In genomic region chr9:79623799-79624721, GRCh38 we compare ENCODE assay signal across 7 cellular contexts. TPM values are rescaled to one million over a fixed set of nuclear protein-coding genes. Genes with fewer than 3 reads are reported as not detected.
DNase-seq lines count a peak whose midpoint lies in the region; ATAC-seq, FAIRE-seq and TF ChIP-seq lines count a peak whose summit lies in the region.

No MANE protein-coding gene starts in this region.

- no peaks in the 10 kb centered on the region for H3K27me3 ChIP-seq in heart right ventricle

- CTCF ChIA-PET in activated CD8-positive, alpha-beta T cell treated with anti-CD3 and anti-CD28 coated beads for 36 hours (lab: Charles Lee), result interaction anchor here (0.8 to 1.3 kb wide), 4 partner anchors 10 to 52 kb away, joined by 3 to 4 read pairs (median 3); partner anchors contain the start of gene TLE4

- POLR2A ChIA-PET in activated CD8-positive, alpha-beta T cell treated with anti-CD3 and anti-CD28 coated beads for 36 hours (lab: Charles Lee), result interaction anchor here (0.7 to 2.8 kb wide), 6 partner anchors 9 to 52 kb away, joined by 3 to 11 read pairs (median 4); partner anchors contain the start of gene TLE4

- peak overlapping the region; percentile 89 for H3K27ac Mint-ChIP-seq in activated CD8-positive, alpha-beta T cell treated with anti-CD3 and anti-CD28 coated beads for 36 hours

- peaks cover 24% of the 10 kb centered on the region for H3K36me3 Mint-ChIP-seq in activated CD8-positive, alpha-beta T cell treated with anti-CD3 and anti-CD28 coated beads for 36 hours (ENCODE audit: low read depth)

- H3K9me3 ChIP-seq in heart right ventricle, result no peaks in the 10 kb centered on the region

- H3K4me3 ChIP-seq in heart right ventricle, result peak overlapping the region in 1 of 10 donors; percentile 13

- DNase-seq in GM18507 (ENCODE audit: extremely low spot score, insufficient read length, low read depth) (peak; percentile 40), HuH-7.5 (ENCODE audit: low spot score) (peak; percentile 10), heart right ventricle (peak; percentile 19 to 49), dedifferentiated amniotic fluid mesenchymal stem cell (ENCODE audit: extremely low spot score) (no peak)
- DNase-seq in activated CD8-positive, alpha-beta T cell treated with anti-CD3 and anti-CD28 coated beads for 36 hours, result peak; percentile 78
- DNase-seq in stimulated activated CD8-positive, alpha-beta memory T cell treated with anti-CD3 and anti-CD28 coated beads, Interleukin-12 subunit alpha, Interleukin-12 subunit beta, amount 100 ng/mL, for 24 hours (ENCODE audit: extremely low read depth), result peak; percentile 12

- no peak for TF ChIP-seq CTCF in activated CD8-positive, alpha-beta T cell treated with anti-CD3 and anti-CD28 coated beads for 36 hours (IDR thresholded peaks at IDR 0.05)
- no peak for TF ChIP-seq CTCF in heart right ventricle (IDR thresholded peaks at IDR 0.05)

- WGBS in heart right ventricle, 2 donors, result 62 to 71% methylated on average over 6 of the region's 6 CpGs

- no peaks in the 10 kb centered on the region for H3K36me3 ChIP-seq in heart right ventricle

- intact Hi-C loops in activated CD8-positive, alpha-beta T cell treated with anti-CD3 and anti-CD28 coated beads for 36 hours (cut with micrococcal nuclease), result loop anchor here (2.0 kb wide), 1 partner anchor 51 kb away; no protein-coding TSS in a partner anchor
- intact Hi-C loops in heart right ventricle (cut with DNase I), result loop anchor here in 2 of 10 donors (5.0 kb wide), 2 partner anchors 42 to 47 kb away; no protein-coding TSS in a partner anchor

- peak; percentile 93 for FAIRE-seq in GM18507 (lab: Jason Lieb, UNC)

- peak overlapping the region in 8 of 10 donors; percentile 5 to 76 (median 30) for H3K27ac ChIP-seq in heart right ventricle

- H3K9me3 Mint-ChIP-seq in activated CD8-positive, alpha-beta T cell treated with anti-CD3 and anti-CD28 coated beads for 36 hours, result peaks cover 9% of the 10 kb centered on the region

- peaks cover 74% of the 10 kb centered on the region for H3K4me1 Mint-ChIP-seq in activated CD8-positive, alpha-beta T cell treated with anti-CD3 and anti-CD28 coated beads for 36 hours (ENCODE audit: low read depth)

- ATAC-seq in GM21723 (IDR thresholded peaks at IDR 0.05; ENCODE audit: unreplicated experiment) (peak; percentile 90), heart right ventricle (peak; percentile 59 to 91 (median 88))
- ATAC-seq in activated CD8-positive, alpha-beta T cell treated with anti-CD3 and anti-CD28 coated beads for 36 hours, result peak; percentile 94

- H3K27me3 Mint-ChIP-seq in activated CD8-positive, alpha-beta T cell treated with anti-CD3 and anti-CD28 coated beads for 36 hours, result no peaks in the 10 kb centered on the region

- peak overlapping the region; percentile 11 for H3K4me3 Mint-ChIP-seq in activated CD8-positive, alpha-beta T cell treated with anti-CD3 and anti-CD28 coated beads for 36 hours

- H3K4me1 ChIP-seq in heart right ventricle, result peaks cover 0 to 30% (median 20%) of the 10 kb centered on the region in 9 donors

RNA-seq across cellular contexts. Expression of gene TLE4, which starts 52.3 kb away (rescaled TPM):
- total RNA-seq in activated CD8-positive, alpha-beta T cell treated with anti-CD3 and anti-CD28 coated beads for 36 hours, result 10 to 100 TPM; 30.8 to 31.9 TPM
- total RNA-seq in heart right ventricle, result 10 to 100 TPM in 8 of 10 donors, 1 to 10 TPM in 2; 9.5 to 17.3 (median 13.1) TPM
- polyA plus RNA-seq in heart right ventricle, result 1 to 10 TPM; 4.2 to 5.9 TPM
